ENCODE assay signal across 10 cellular contexts in genomic region chr4:142091691-142092182, GRCh38.
DNase-seq lines count a peak whose midpoint lies in the region; ATAC-seq and TF ChIP-seq lines count a peak whose summit lies in the region.
"Had no signal": no experiment of that assay in that cellular context is flagged by ENCODE, and none has a peak within 500 bp of the region (broad histone marks: within the 10 kb centered on the region; RNA-seq: fewer than 3 reads in every experiment).

No MANE protein-coding gene starts in this region.

- H3K36me3 ChIP-seq in ascending aorta: no peaks in the 10 kb centered on the region
- no peaks in the 10 kb centered on the region for H3K36me3 ChIP-seq in left ventricle myocardium inferior
- no peaks in the 10 kb centered on the region for H3K36me3 ChIP-seq in stomach

- H3K27me3 Mint-ChIP-seq in immature natural killer cell (ENCODE audit: low read depth in 3 of 3): peaks cover 0 to 2% (median 2%) of the 10 kb centered on the region in 3 donors

- H3K36me3 Mint-ChIP-seq in immature natural killer cell: peaks cover 0 to 3% (median 0%) of the 10 kb centered on the region in 3 donors

- H3K9me3 ChIP-seq in ascending aorta (no peaks in the 10 kb centered on the region), left ventricle myocardium inferior (replicated peaks) (no peaks in the 10 kb centered on the region), stomach (no peaks in the 10 kb centered on the region)

- H3K4me1 Mint-ChIP-seq in immature natural killer cell: no peaks in the 10 kb centered on the region

- peaks cover 0 to 4% (median 0%) of the 10 kb centered on the region in 6 donors for H3K9me3 Mint-ChIP-seq in immature natural killer cell
- H3K9me3 Mint-ChIP-seq: activated naive CD4-positive, alpha-beta T cell treated with anti-CD3 and anti-CD28 coated beads, Interleukin-2, amount 50 U/mL, for 72 hours had no signal

- H3K27me3 ChIP-seq in ascending aorta (no peaks in the 10 kb centered on the region), left ventricle myocardium inferior (ENCODE audit: low read depth) (no peaks in the 10 kb centered on the region), stomach (no peaks in the 10 kb centered on the region)

- no peak for ATAC-seq in HG02642 (IDR thresholded peaks at IDR 0.05; ENCODE audit: poor library complexity, unreplicated experiment)
- ATAC-seq: activated naive CD4-positive, alpha-beta T cell treated with anti-CD3 and anti-CD28 coated beads, Interleukin-2, amount 50 U/mL, for 72 hours had no signal

- no peak overlapping the region for H3K4me3 Mint-ChIP-seq in immature natural killer cell

- TF ChIP-seq CTCF in ascending aorta (IDR thresholded peaks at IDR 0.05) (no peak), left ventricle myocardium inferior (IDR thresholded peaks at IDR 0.05; ENCODE audit: borderline replicate concordance) (no peak), stomach (IDR thresholded peaks at IDR 0.05) (no peak)

- intact Hi-C loops in ascending aorta (cut with DNase I) (loop anchor here (5.0 to 10.0 kb wide), 9 partner anchors 176 to 1337 kb away; partner anchors contain the start of genes IL15, TBC1D9, USP38 and ZNF330), left ventricle myocardium inferior (cut with micrococcal nuclease) (no loop called here), stomach (cut with DNase I; ENCODE audit: low total_unique reads) (no loop called here)

- no peak for TF ChIP-seq POLR2A in stomach (IDR thresholded peaks at IDR 0.05)

- H3K4me1 ChIP-seq in ascending aorta (peaks cover 0 to 13% of the 10 kb centered on the region in 2 donors), left ventricle myocardium inferior (peaks cover 7% of the 10 kb centered on the region), stomach (no peaks in the 10 kb centered on the region)

- peak; percentile 80 for DNase-seq in HCEC 1CT
- DNase-seq in ascending aorta (ENCODE audit: low spot score in 2 of 2): peak in 1 of 2 donors; percentile 87
- DNase-seq in left ventricle myocardium inferior: no peak
- no peak for DNase-seq in stomach
- no peak for DNase-seq in COR-L47 (lab: John Stamatoyannopoulos, UW)
- DNase-seq in activated CD4-positive, CD25-positive, alpha-beta regulatory T cell treated with anti-CD3 and anti-CD28 coated beads, Interleukin-2, amount 50 U/mL, for 72 hours: no peak
- no peak for DNase-seq in immature natural killer cell
- DNase-seq: NCI-H2227 treated with DMSO at 0.1 percent for 48 hours had no signal

- no peak for TF ChIP-seq EP300 in stomach (IDR thresholded peaks at IDR 0.05)

- no peak overlapping the region for H3K4me3 ChIP-seq in ascending aorta
- H3K4me3 ChIP-seq in left ventricle myocardium inferior: no peak overlapping the region
- no peak overlapping the region for H3K4me3 ChIP-seq in stomach

- 44 to 61% (median 59%) methylated on average over 4 of the region's 4 CpGs for WGBS in stomach, 5 donors

- H3K27ac Mint-ChIP-seq in immature natural killer cell: no peak overlapping the region

- H3K27ac ChIP-seq in ascending aorta (peak overlapping the region; percentile 89 to 94), left ventricle myocardium inferior (replicated peaks) (peak overlapping the region; percentile 65), stomach (peak overlapping the region in 4 of 5 donors; percentile 31 to 69 (median 46))
